8 cellular contexts compared by ENCODE assay signal in the genomic region with DNA sequence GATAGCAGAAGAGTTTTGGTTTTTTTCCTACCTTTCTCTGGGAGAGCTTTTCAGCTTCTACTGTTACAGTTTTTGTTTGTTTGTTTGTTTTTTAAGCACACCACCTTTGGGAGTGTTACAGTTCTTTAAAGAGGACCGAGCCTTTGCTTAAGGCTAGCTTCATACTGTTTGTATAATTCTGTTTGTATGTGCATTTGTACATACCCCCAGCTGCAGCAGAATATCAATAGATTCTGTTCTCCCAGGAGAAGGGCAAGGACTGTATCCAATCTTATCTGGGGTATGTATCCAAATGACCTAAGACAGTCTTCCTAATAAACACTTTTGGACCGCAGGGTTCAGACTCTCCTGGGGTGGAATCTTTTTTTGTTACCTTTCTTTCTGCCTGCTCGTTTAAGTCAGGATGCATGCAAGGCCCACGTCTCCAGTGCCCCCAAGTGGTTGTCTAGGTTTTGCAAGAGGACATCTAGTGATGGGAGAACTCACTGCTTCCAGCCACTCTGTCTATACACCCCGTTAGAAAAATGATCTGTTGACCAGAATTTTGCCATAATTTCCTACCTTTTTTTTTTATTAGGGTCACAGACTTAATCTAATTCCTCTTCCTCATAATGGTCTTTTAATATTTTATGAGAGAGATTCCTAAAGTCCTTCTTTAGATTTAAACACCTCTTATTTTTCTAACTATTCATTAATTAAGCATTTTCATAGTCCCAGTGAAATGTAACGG.
A peak's percentile ranks its signal among the peaks of the same experiment; 100 is the strongest.
DNase-seq lines count a peak whose midpoint lies in the region; ATAC-seq lines count a peak whose summit lies in the region.

No MANE protein-coding gene starts in this region.

- H3K4me1 Mint-ChIP-seq in central memory CD8-positive, alpha-beta T cell: peaks cover 24% of the 10 kb centered on the region

- peaks cover 8% of the 10 kb centered on the region for H3K36me3 Mint-ChIP-seq in central memory CD8-positive, alpha-beta T cell (ENCODE audit: insufficient read depth)

- H3K27me3 Mint-ChIP-seq in central memory CD8-positive, alpha-beta T cell: no peaks in the 10 kb centered on the region

- no peak overlapping the region for H3K4me3 Mint-ChIP-seq in central memory CD8-positive, alpha-beta T cell

- peak overlapping the region; percentile 44 for H3K27ac Mint-ChIP-seq in central memory CD8-positive, alpha-beta T cell (ENCODE audit: low read depth)

- H3K9me3 Mint-ChIP-seq in central memory CD8-positive, alpha-beta T cell: no peaks in the 10 kb centered on the region

- DNase-seq in SIG-M5 treated with dmso at 0.1 percent for 504 hours (lab: John Stamatoyannopoulos, UW; ENCODE audit: unreplicated experiment): peak; percentile 73
- DNase-seq in SIG-M5 (lab: John Stamatoyannopoulos, UW): no peak
- peak; percentile 44 for DNase-seq in NCI-H226
- peak; percentile 44 to 59 for DNase-seq in central memory CD8-positive, alpha-beta T cell (ENCODE audit: low spot score in 2 of 2)
- peak; percentile 87 for DNase-seq in left kidney (ENCODE audit: low read depth, low spot score)
- DNase-seq in stimulated activated CD4-positive, alpha-beta T cell treated with anti-CD3 and anti-CD28 coated beads, TNF-alpha, amount 100 ng/mL, for 4 hours (ENCODE audit: low read depth in 3 of 3): peak in 2 of 3 experiments; percentile 32 to 56

- ATAC-seq in HG03066 (IDR thresholded peaks at IDR 0.05; ENCODE audit: low read depth, unreplicated experiment): peak; percentile 76
- peak; percentile 92 to 94 for ATAC-seq in activated CD4-positive, CD25-positive, alpha-beta regulatory T cell treated with anti-CD3 and anti-CD28 coated beads, Interleukin-2, amount 50 U/mL, for 24 hours
- ATAC-seq in central memory CD8-positive, alpha-beta T cell (replicated peaks; ENCODE audit: extremely low read depth, poor library complexity, severe bottlenecking): peak; percentile 91
